In genomic region chrX:23756165-23756564, GRCh38 we compare ENCODE assay signal across 9 cellular contexts. TPM values are rescaled to one million over a fixed set of nuclear protein-coding genes. Genes with fewer than 3 reads are reported as not detected.
DNase-seq lines count a peak whose midpoint lies in the region; TF ChIP-seq lines count a peak whose summit lies in the region.
"Had no signal": no experiment of that assay in that cellular context is flagged by ENCODE, and none has a peak within 500 bp of the region (broad histone marks: within the 10 kb centered on the region; RNA-seq: fewer than 3 reads in every experiment).

No MANE protein-coding gene starts in this region.

- no peak overlapping the region for H3K4me3 ChIP-seq in stomach
- H3K4me3 ChIP-seq: BLaER1 had no signal

- TF ChIP-seq EP300 in stomach (IDR thresholded peaks at IDR 0.05) = no peak

- H3K27me3 ChIP-seq in stomach = no peaks in the 10 kb centered on the region
- H3K27me3 ChIP-seq: BLaER1 had no signal

- TF ChIP-seq POLR2A in stomach (IDR thresholded peaks at IDR 0.05) = no peak

- intact Hi-C loops in stomach (cut with DNase I; ENCODE audit: low total_unique reads) = no loop called here

- peak; percentile 86 for DNase-seq in DMS 273 (lab: John Stamatoyannopoulos, UW; ENCODE audit: unreplicated experiment)
- no peak for DNase-seq in DMS 273 treated with DMSO at 0.1 percent for 48 hours (lab: John Stamatoyannopoulos, UW)
- DNase-seq in HEK293T (ENCODE audit: extremely low spot score) = peak; percentile 64
- DNase-seq in NCI-H2107 (lab: John Stamatoyannopoulos, UW) = peak; percentile 32
- peak; percentile 20 to 29 for DNase-seq in activated CD4-positive, alpha-beta T cell treated with anti-CD3 and anti-CD28 coated beads for 24 hours (ENCODE audit: low read depth in 2 of 2)
- DNase-seq in effector CD4-positive, alpha-beta T cell = peak; percentile 47
- peak; percentile 63 for DNase-seq in mucosa of gallbladder (ENCODE audit: low spot score)
- DNase-seq in stomach = peak; percentile 63

- CTCF ChIA-PET in HEK293T (lab: Yijun Ruan, JAX) = no interaction called here

- POLR2A ChIA-PET in HEK293T (lab: Yijun Ruan, JAX) = interaction anchor here (0.6 kb wide), 1 partner anchor 141 kb away, joined by 3 read pairs; no protein-coding TSS in a partner anchor

- H3K9me3 ChIP-seq in stomach = no peaks in the 10 kb centered on the region
- H3K9me3 ChIP-seq: BLaER1 had no signal

- 0 to 5% (median 1%) methylated on average over 4 of the region's 4 CpGs for WGBS in stomach, 5 donors

- TF ChIP-seq CTCF in stomach (IDR thresholded peaks at IDR 0.05) = peak in 4 of 7 experiments; percentile 19 to 52 (median 42)

- H3K36me3 ChIP-seq in stomach = no peaks in the 10 kb centered on the region
- H3K36me3 ChIP-seq: BLaER1 had no signal

- no peak overlapping the region for H3K27ac ChIP-seq in stomach
- H3K27ac ChIP-seq: BLaER1 had no signal

- H3K4me1 ChIP-seq in stomach = no peaks in the 10 kb centered on the region
- H3K4me1 ChIP-seq: BLaER1 had no signal

TF ChIP-seq in HEK293T, 16 proteins besides CTCF, POLR2A, EP300 and RAD21:
- TF ChIP-seq ELF4 (IDR thresholded peaks at IDR 0.05) (peak; percentile 86), ZNF384 (IDR thresholded peaks at IDR 0.05) (peak; percentile 98), BHLHE40 (IDR thresholded peaks at IDR 0.05; ENCODE audit: borderline replicate concordance) (no peak), CTBP1 (IDR thresholded peaks at IDR 0.05; ENCODE audit: borderline replicate concordance) (no peak)

RNA-seq across cellular contexts. Expression of gene ACOT9, which starts 13.1 kb away (rescaled TPM):
- total RNA-seq in mucosa of gallbladder = 30.6 TPM
- 10 to 100 TPM in 4 of 5 donors, 1 to 10 TPM in 1; 5.4 to 62.6 (median 24.9) TPM for total RNA-seq in stomach
- polyA plus RNA-seq in stomach = 10 to 100 TPM; 18.5 to 27.8 (median 21.6) TPM

RNA-seq across cellular contexts. Expression of gene SAT1, which starts 26.8 kb away (rescaled TPM):
- total RNA-seq in mucosa of gallbladder (303 TPM), stomach (1,000 to 10,000 TPM in 3 of 5 donors, 100 to 1,000 TPM in 2; 499 to 2,157 (median 1,041) TPM)
- 1,000 to 10,000 TPM in 2 of 3 donors, 100 to 1,000 TPM in 1; 685 to 1,477 (median 1,023) TPM for polyA plus RNA-seq in stomach
